Comparison of ENCODE assay signal across 14 cellular contexts in genomic region chr3:101862453-101863165, GRCh38. TPM values are rescaled to one million over a fixed set of nuclear protein-coding genes. Genes with fewer than 3 reads are reported as not detected.
A peak's percentile ranks its signal among the peaks of the same experiment; 100 is the strongest.
DNase-seq lines count a peak whose midpoint lies in the region; ATAC-seq, FAIRE-seq and TF ChIP-seq lines count a peak whose summit lies in the region.
"Had no signal": no experiment of that assay in that cellular context is flagged by ENCODE, and none has a peak within 500 bp of the region (broad histone marks: within the 10 kb centered on the region; RNA-seq: fewer than 3 reads in every experiment).

No MANE protein-coding gene starts in this region.

- TF ChIP-seq CTCF in bronchial epithelial cell (IDR thresholded peaks at IDR 0.05; ENCODE audit: insufficient read depth, low read length, severe bottlenecking) (no peak), natural killer cell (IDR thresholded peaks at IDR 0.05) (no peak)

- H3K4me3 ChIP-seq in bronchial epithelial cell (ENCODE audit: low read depth, low read length), result no peak overlapping the region
- H3K4me3 ChIP-seq: GM23248, suprapubic skin had no signal

- no peak for FAIRE-seq in bronchial epithelial cell (lab: Jason Lieb, UNC)

- no peaks in the 10 kb centered on the region for H3K27me3 ChIP-seq in bronchial epithelial cell (ENCODE audit: control insufficient read depth, insufficient read depth, low read length)
- H3K27me3 ChIP-seq: suprapubic skin had no signal

- in situ Hi-C loops in Caki2 (cut with HindIII; ENCODE audit: low pct_unique_long_range_greater_than_20kb, low sequenced_read_pairs), result loop anchor here (10.0 to 25.0 kb wide), 2 partner anchors 300 to 362 kb away; no protein-coding TSS in a partner anchor

- no peaks in the 10 kb centered on the region for H3K9me3 Mint-ChIP-seq in natural killer cell
- H3K9me3 Mint-ChIP-seq: CD8-positive, alpha-beta memory T cell had no signal

- H3K4me3 Mint-ChIP-seq in natural killer cell, result peak overlapping the region; percentile 28
- H3K4me3 Mint-ChIP-seq: CD8-positive, alpha-beta memory T cell had no signal

- H3K36me3 Mint-ChIP-seq in natural killer cell, result peaks cover 28% of the 10 kb centered on the region

- peaks cover 5% of the 10 kb centered on the region for H3K36me3 ChIP-seq in bronchial epithelial cell (ENCODE audit: control insufficient read depth, insufficient read depth, low read length)

- H3K4me1 Mint-ChIP-seq in natural killer cell, result peaks cover 2 to 17% of the 10 kb centered on the region in 2 donors

- no peaks in the 10 kb centered on the region for H3K27me3 Mint-ChIP-seq in natural killer cell (ENCODE audit: low read depth in 2 of 2)
- H3K27me3 Mint-ChIP-seq: CD8-positive, alpha-beta memory T cell had no signal

- DNase-seq in Caki2 (ENCODE audit: low read depth), result peak; percentile 57
- peak; percentile 17 for DNase-seq in LHCN-M2 (ENCODE audit: low read depth)
- peak; percentile 60 for DNase-seq in bronchial epithelial cell (ENCODE audit: low read depth)
- DNase-seq in natural killer cell, result no peak
- no peak for DNase-seq in NCI-H2227 (lab: John Stamatoyannopoulos, UW; ENCODE audit: unreplicated experiment)
- DNase-seq: activated CD8-positive, alpha-beta memory T cell treated with anti-CD3 and anti-CD28 coated beads, Interleukin-2, amount 50 U/mL, for 48 hours; CD8-positive, alpha-beta memory T cell; cortex of kidney; GM23248; NCI-H345 had no signal

- intact Hi-C loops in natural killer cell (cut with micrococcal nuclease), result no loop called here

- peak; percentile 17 to 30 (median 25) for ATAC-seq in natural killer cell
- ATAC-seq in GM18873 (IDR thresholded peaks at IDR 0.05; ENCODE audit: low FRiP score, unreplicated experiment), result no peak
- ATAC-seq in HG03378 (IDR thresholded peaks at IDR 0.05; ENCODE audit: unreplicated experiment), result no peak
- no peak for ATAC-seq in GM18907 (IDR thresholded peaks at IDR 0.05; ENCODE audit: unreplicated experiment)

- H3K27ac Mint-ChIP-seq in natural killer cell, result peak overlapping the region; percentile 8 to 59

RNA-seq across cellular contexts. Expression of gene NFKBIZ, which starts 13.3 kb away (rescaled TPM):
- 45.4 and 53.5 TPM in 2 replicates for total RNA-seq in Caki2 (2014; rRNA removed; shearing (Covaris generic); ENCODE audit: low replicate concordance)
- total RNA-seq in LHCN-M2 (2014; rRNA removed), result 23.0 and 26.6 TPM in 2 replicates
- 7.9 TPM for polyA plus RNA-seq in LHCN-M2 (2012)
- 40.3 and 70.3 TPM in 2 replicates for total RNA-seq in bronchial epithelial cell
- total RNA-seq in natural killer cell, result 100 to 1,000 TPM; 510 to 811 (median 774) TPM

Comparison
In these comparisons a context has a peak if more than half of its experiments do, and no peak if none do; other contexts are left out.
1. DNase-seq: peak in Caki2 (single experiment), LHCN-M2 (single experiment) and bronchial epithelial cell (single experiment); none in natural killer cell (single experiment) and NCI-H2227 (single experiment).
2. ATAC-seq: peak in natural killer cell (3 of 3); none in GM18873 (single experiment), HG03378 (single experiment) and GM18907 (single experiment).